ENCODE assay signal across 9 cellular contexts in genomic region chr10:51063659-51064535, GRCh38.
DNase-seq lines count a peak whose midpoint lies in the region; ATAC-seq and TF ChIP-seq lines count a peak whose summit lies in the region.
"Had no signal": no experiment of that assay in that cellular context is flagged by ENCODE, and none has a peak within 500 bp of the region (broad histone marks: within the 10 kb centered on the region; RNA-seq: fewer than 3 reads in every experiment).

No MANE protein-coding gene starts in this region.

- no peak overlapping the region for H3K4me2 ChIP-seq in OCI-LY1 (ENCODE audit: low read length)

- H3K27me3 Mint-ChIP-seq in stimulated activated naive CD8-positive, alpha-beta T cell treated with anti-CD3 and anti-CD28 coated beads, Interleukin-15, amount 100 ng/mL, for 72 hours = no peaks in the 10 kb centered on the region
- H3K27me3 Mint-ChIP-seq in activated T-cell treated with anti-CD3 and anti-CD28 coated beads, Interleukin-2, amount 50 U/mL, for 24 hours = no peaks in the 10 kb centered on the region

- no peak overlapping the region for H3K9ac ChIP-seq in OCI-LY1 (ENCODE audit: low read length)

- no peak overlapping the region for H2AFZ ChIP-seq in OCI-LY1 (ENCODE audit: low read length)

- H3K9me2 ChIP-seq in OCI-LY1 (ENCODE audit: low read depth, low read length) = no peaks in the 10 kb centered on the region

- DNase-seq in GM13976 (ENCODE audit: low spot score) (no peak), fibroblast of mammary gland (ENCODE audit: low read depth) (peak; percentile 77), retinal pigment epithelial cell (ENCODE audit: low read depth) (peak; percentile 15), activated gamma-delta T cell (lab: John Stamatoyannopoulos, UW) (no peak), middle frontal gyrus (ENCODE audit: extremely low spot score, low spot score) (no peak)
- DNase-seq in stimulated activated naive CD8-positive, alpha-beta T cell treated with anti-CD3 and anti-CD28 coated beads, Interleukin-15, amount 100 ng/mL, for 72 hours = no peak
- no peak for DNase-seq in activated T-cell treated with anti-CD3 and anti-CD28 coated beads, Interleukin-2, amount 50 U/mL, for 24 hours
- DNase-seq: naive B cell had no signal

- in situ Hi-C loops in GM13976 (cut with MboI; ENCODE audit: low sequenced_read_pairs, unreplicated experiment) = no loop called here

- no peaks in the 10 kb centered on the region for H4K20me1 ChIP-seq in OCI-LY1 (ENCODE audit: insufficient read depth, low read length)

- H3K79me2 ChIP-seq in OCI-LY1 (ENCODE audit: insufficient read depth, low read length) = no peaks in the 10 kb centered on the region

- no peaks in the 10 kb centered on the region for H3K4me1 ChIP-seq in OCI-LY1 (ENCODE audit: insufficient read depth, low read length, severe bottlenecking)

- H3K36me3 ChIP-seq in OCI-LY1 (ENCODE audit: insufficient read depth, low read length) = no peaks in the 10 kb centered on the region

- ATAC-seq in stimulated activated naive CD8-positive, alpha-beta T cell treated with anti-CD3 and anti-CD28 coated beads, Interleukin-15, amount 100 ng/mL, for 72 hours = no peak

- no peaks in the 10 kb centered on the region for H3K9me3 ChIP-seq in OCI-LY1 (ENCODE audit: low read length)

- no peak overlapping the region for H3K27ac Mint-ChIP-seq in stimulated activated naive CD8-positive, alpha-beta T cell treated with anti-CD3 and anti-CD28 coated beads, Interleukin-15, amount 100 ng/mL, for 72 hours
- no peak overlapping the region for H3K27ac Mint-ChIP-seq in activated T-cell treated with anti-CD3 and anti-CD28 coated beads, Interleukin-2, amount 50 U/mL, for 24 hours
- H3K27ac Mint-ChIP-seq: naive B cell had no signal

- H3K4me3 ChIP-seq in OCI-LY1 (ENCODE audit: low read depth, low read length, poor library complexity, severe bottlenecking) (no peak overlapping the region), fibroblast of mammary gland (ENCODE audit: control insufficient read depth, low read depth, low read length) (no peak overlapping the region), retinal pigment epithelial cell (ENCODE audit: low read length) (no peak overlapping the region)

- no peak overlapping the region for H3K4me3 Mint-ChIP-seq in stimulated activated naive CD8-positive, alpha-beta T cell treated with anti-CD3 and anti-CD28 coated beads, Interleukin-15, amount 100 ng/mL, for 72 hours
- H3K4me3 Mint-ChIP-seq in activated T-cell treated with anti-CD3 and anti-CD28 coated beads, Interleukin-2, amount 50 U/mL, for 24 hours = no peak overlapping the region
- H3K4me3 Mint-ChIP-seq: naive B cell had no signal

- H3K36me3 Mint-ChIP-seq in activated T-cell treated with anti-CD3 and anti-CD28 coated beads, Interleukin-2, amount 50 U/mL, for 24 hours (ENCODE audit: low read depth) = no peaks in the 10 kb centered on the region
- H3K36me3 Mint-ChIP-seq: naive B cell had no signal

- no peaks in the 10 kb centered on the region for H3K9me3 Mint-ChIP-seq in stimulated activated naive CD8-positive, alpha-beta T cell treated with anti-CD3 and anti-CD28 coated beads, Interleukin-15, amount 100 ng/mL, for 72 hours
- H3K9me3 Mint-ChIP-seq in activated T-cell treated with anti-CD3 and anti-CD28 coated beads, Interleukin-2, amount 50 U/mL, for 24 hours = no peaks in the 10 kb centered on the region
- H3K9me3 Mint-ChIP-seq: naive B cell had no signal

- H3F3A ChIP-seq in OCI-LY1 (ENCODE audit: insufficient read depth, low read length) = no peaks in the 10 kb centered on the region

- peak; percentile 23 for TF ChIP-seq CTCF in GM13976 (IDR thresholded peaks at IDR 0.05; ENCODE audit: borderline replicate concordance, control extremely low read depth, extremely low read depth, insufficient read depth, missing control alignments)
- peak; percentile 47; the same call in 1 of the 2 replicates for TF ChIP-seq CTCF in OCI-LY1 (IDR thresholded peaks at IDR 0.05; ENCODE audit: low read length)
- TF ChIP-seq CTCF in fibroblast of mammary gland (conservative IDR thresholded peaks at IDR 0.05; ENCODE audit: control insufficient read depth, insufficient read depth, low read depth, low read length) = peak; percentile 62
- peak; percentile 55 for TF ChIP-seq CTCF in retinal pigment epithelial cell (conservative IDR thresholded peaks at IDR 0.05; ENCODE audit: low read depth, low read length)

- no peaks in the 10 kb centered on the region for H3K27me3 ChIP-seq in OCI-LY1 (ENCODE audit: insufficient read depth, low read length)

- no peak overlapping the region for H3K27ac ChIP-seq in OCI-LY1 (ENCODE audit: low read depth, low read length, poor library complexity, severe bottlenecking)

- no peaks in the 10 kb centered on the region for H3K4me1 Mint-ChIP-seq in stimulated activated naive CD8-positive, alpha-beta T cell treated with anti-CD3 and anti-CD28 coated beads, Interleukin-15, amount 100 ng/mL, for 72 hours
- no peaks in the 10 kb centered on the region for H3K4me1 Mint-ChIP-seq in activated T-cell treated with anti-CD3 and anti-CD28 coated beads, Interleukin-2, amount 50 U/mL, for 24 hours (ENCODE audit: low read depth)
- H3K4me1 Mint-ChIP-seq: naive B cell had no signal

Comparison
In these comparisons a context has a peak if more than half of its experiments do, and no peak if none do; other contexts are left out.
1. DNase-seq: peak in fibroblast of mammary gland (single experiment) and retinal pigment epithelial cell (single experiment); none in GM13976 (single experiment), stimulated activated naive CD8-positive, alpha-beta T cell treated with anti-CD3 and anti-CD28 coated beads, Interleukin-15, amount 100 ng/mL, for 72 hours (0 of 2), activated T-cell treated with anti-CD3 and anti-CD28 coated beads, Interleukin-2, amount 50 U/mL, for 24 hours (single experiment), activated gamma-delta T cell (single experiment) and middle frontal gyrus (single experiment).
2. Peak in every context shown above with its lines, with median percentiles within 50 percentile points of each other: CTCF ChIP-seq.